Comparison of ENCODE assay signal across 9 cellular contexts in the genomic region with DNA sequence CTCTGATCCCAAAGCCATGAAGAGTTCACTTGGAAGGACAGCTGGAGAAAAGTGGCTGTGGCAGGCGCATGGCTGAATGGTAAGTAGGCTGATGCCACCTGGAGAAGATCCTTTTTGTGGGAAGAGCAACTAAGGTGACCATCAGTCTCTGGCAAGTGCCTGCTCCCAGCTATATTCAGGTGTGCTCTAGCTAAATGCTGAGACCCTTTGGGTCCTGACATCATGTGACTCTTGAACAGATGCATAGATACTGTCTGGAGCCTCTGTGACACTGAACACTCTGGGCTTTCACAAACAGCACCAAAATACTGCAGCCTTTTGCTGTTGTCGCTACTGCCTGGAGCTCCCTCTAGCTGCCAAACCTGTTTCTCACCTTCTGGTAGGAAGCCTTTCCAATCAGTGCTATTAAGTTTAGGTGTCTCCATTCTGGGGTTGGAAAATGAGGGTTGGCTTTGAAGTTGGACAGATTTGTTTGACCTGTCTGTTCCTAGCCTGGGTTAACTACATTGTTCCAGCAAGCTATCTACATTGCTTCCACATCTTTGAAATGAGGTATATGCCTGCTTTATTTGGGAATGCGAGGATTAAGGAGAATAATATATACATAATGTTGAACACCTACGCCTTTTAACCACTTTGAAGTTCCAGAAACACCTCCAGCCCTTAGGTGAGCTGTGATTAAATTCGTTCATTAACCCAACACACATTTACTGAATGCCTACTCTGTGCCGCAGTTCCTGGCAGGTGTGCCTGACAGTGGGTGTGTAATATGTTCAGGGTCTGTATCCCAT. TPM values are rescaled to one million over a fixed set of nuclear protein-coding genes. Genes with fewer than 3 reads are reported as not detected.
A peak's percentile ranks its signal among the peaks of the same experiment; 100 is the strongest.
DNase-seq lines count a peak whose midpoint lies in the region; ATAC-seq and TF ChIP-seq lines count a peak whose summit lies in the region.
"Had no signal": no experiment of that assay in that cellular context is flagged by ENCODE, and none has a peak within 500 bp of the region (broad histone marks: within the 10 kb centered on the region; RNA-seq: fewer than 3 reads in every experiment).

No MANE protein-coding gene starts in this region.

- ATAC-seq in GM19452 (IDR thresholded peaks at IDR 0.05; ENCODE audit: unreplicated experiment), result no peak

- no peak overlapping the region for H2BK20ac ChIP-seq in H9 (ENCODE audit: low read depth, low read length, poor library complexity, severe bottlenecking)

- no peak overlapping the region for H3K14ac ChIP-seq in H9 (ENCODE audit: insufficient read depth, low read length)

- H2BK120ac ChIP-seq in H9 (ENCODE audit: low read depth, low read length, poor library complexity, severe bottlenecking), result no peak overlapping the region

- H4K20me1 ChIP-seq in H9 (ENCODE audit: control insufficient read depth, insufficient read depth, insufficient read length), result no peaks in the 10 kb centered on the region

- H2AFZ ChIP-seq in H9 (ENCODE audit: low read length), result no peak overlapping the region

- H3K79me2 ChIP-seq in H9 (ENCODE audit: insufficient read depth, low read length), result no peaks in the 10 kb centered on the region

- no peak overlapping the region for H3K27ac ChIP-seq in H9 (ENCODE audit: insufficient read length, low read depth, low read length)

- no peak overlapping the region for H3K4me2 ChIP-seq in H9 (ENCODE audit: insufficient read depth, insufficient read length, low read length)

- no peak overlapping the region for H2AK5ac ChIP-seq in H9 (ENCODE audit: insufficient read length, low read length)

- TF ChIP-seq CTCF in H9 (conservative IDR thresholded peaks at IDR 0.05), result peak; percentile 82

- H3K9ac ChIP-seq in H9 (ENCODE audit: extremely low read depth, insufficient read length, low read length), result no peak overlapping the region

- no peak overlapping the region for H3T11ph ChIP-seq in H9 (ENCODE audit: low read length)

- peak; percentile 49 for DNase-seq in COLO829 (ENCODE audit: low spot score)
- DNase-seq in H9, result peak; percentile 64
- peak; percentile 59 for DNase-seq in NCI-H774 (lab: John Stamatoyannopoulos, UW)
- peak; percentile 45 to 57 for DNase-seq in activated T-cell treated with anti-CD3 and anti-CD28 coated beads, Interleukin-2, amount 50 U/mL, for 48 hours
- DNase-seq in iPS-NIHi11 (ENCODE audit: low spot score), result peak; percentile 51
- peak in 4 of 6 experiments; percentile 6 to 40 (median 22) for DNase-seq in stimulated activated naive CD4-positive, alpha-beta T cell (lab: John Stamatoyannopoulos, UW)
- DNase-seq in amniotic stem cell (lab: John Stamatoyannopoulos, UW), result no peak

- H4K5ac ChIP-seq in H9 (ENCODE audit: insufficient read length, low read depth, low read length), result no peak overlapping the region

- no peak overlapping the region for H4K91ac ChIP-seq in H9 (ENCODE audit: insufficient read length, low read depth, low read length)

- H2BK5ac ChIP-seq in H9 (ENCODE audit: insufficient read length, low read length), result no peak overlapping the region

- H3K56ac ChIP-seq in H9 (ENCODE audit: insufficient read length, low read depth, low read length), result no peak overlapping the region

- H2BK12ac ChIP-seq in H9 (ENCODE audit: insufficient read length, low read depth, low read length), result no peak overlapping the region

- no peaks in the 10 kb centered on the region for H3K79me1 ChIP-seq in H9 (ENCODE audit: insufficient read depth, low read depth, low read length, poor library complexity, severe bottlenecking)

- H3K23ac ChIP-seq in H9 (ENCODE audit: insufficient read length, low read depth, low read length), result no peak overlapping the region

- peaks cover 0 to 2% of the 10 kb centered on the region in 2 experiments; a peak in 2 of 5 replicates for H3K9me3 Mint-ChIP-seq in H9

- peak overlapping the region in 1 of 2 experiments; percentile 80; a peak in 2 of 5 replicates for H3K4me3 Mint-ChIP-seq in H9

- peaks cover 17% of the 10 kb centered on the region for H3K23me2 ChIP-seq in H9 (ENCODE audit: insufficient read length, low read depth, low read length, poor library complexity, severe bottlenecking)

- H2BK15ac ChIP-seq in H9 (ENCODE audit: low read depth, low read length), result no peak overlapping the region

- H3K4me1 Mint-ChIP-seq in H9, result peaks cover 12 to 17% of the 10 kb centered on the region in 2 experiments

- H3K27ac Mint-ChIP-seq in H9, result no peak overlapping the region

- no peaks in the 10 kb centered on the region for H3K9me3 ChIP-seq in H9 (ENCODE audit: control insufficient read depth, low read depth, low read length)

- no peak overlapping the region for H4K8ac ChIP-seq in H9 (replicated peaks; ENCODE audit: insufficient read length, low read depth, low read length)

- H3K18ac ChIP-seq in H9 (ENCODE audit: insufficient read length, low read depth, low read length), result no peak overlapping the region

- H3K27me3 ChIP-seq in H9 (ENCODE audit: insufficient read depth, low read length), result peaks cover 31% of the 10 kb centered on the region

- no peak overlapping the region for H3K4ac ChIP-seq in H9 (ENCODE audit: low read depth, low read length)

- no peaks in the 10 kb centered on the region for H3K4me1 ChIP-seq in H9 (ENCODE audit: insufficient read depth, low read length)

- WGBS in H9 (ENCODE audit: extremely low coverage, insufficient read length, low lambda C conversion rate), result no CpG with 5 or more reads among the region's 6 CpGs

- peaks cover 97% of the 10 kb centered on the region for H3K27me3 Mint-ChIP-seq in H9 (ENCODE audit: low read depth)

- H3K36me3 Mint-ChIP-seq in H9 (ENCODE audit: insufficient read depth in 1 of 3, low read depth in 3 of 3), result no peaks in the 10 kb centered on the region; a peak in 1 of 7 replicates

RNA-seq across cellular contexts. Expression of a gene that starts 3.1 kb away (rescaled TPM):
- 0.85 and 1.2 TPM in 2 replicates for total RNA-seq in H9 (2021)
- total RNA-seq: myocyte had no signal

RNA-seq across cellular contexts. Expression of a gene that starts 6.0 kb away (rescaled TPM):
- total RNA-seq in H9 (2021), result 15.4 and 16.2 TPM in 2 replicates

RNA-seq across cellular contexts. Expression of a gene that starts 56.1 kb away (rescaled TPM):
- total RNA-seq in H9 (2021), result 500 and 529 TPM in 2 replicates

RNA-seq across cellular contexts. Expression of a gene that starts 57.2 kb away (rescaled TPM):
- total RNA-seq in H9 (2021), result 9.6 and 11.1 TPM in 2 replicates
